Comparison of ENCODE assay signal across 10 cellular contexts in genomic region chr3:89851974-89852621, GRCh38.
A peak's percentile ranks its signal among the peaks of the same experiment; 100 is the strongest.
DNase-seq lines count a peak whose midpoint lies in the region; ATAC-seq and TF ChIP-seq lines count a peak whose summit lies in the region.
"Had no signal": no experiment of that assay in that cellular context is flagged by ENCODE, and none has a peak within 500 bp of the region (broad histone marks: within the 10 kb centered on the region; RNA-seq: fewer than 3 reads in every experiment).

No MANE protein-coding gene starts in this region.

- intact Hi-C loops in esophagus muscularis mucosa (cut with DNase I) = no loop called here

- H3K27me3 ChIP-seq in esophagus muscularis mucosa = no peaks in the 10 kb centered on the region

- no peak for ATAC-seq in HG03571 (IDR thresholded peaks at IDR 0.05; ENCODE audit: unreplicated experiment)

- no peak overlapping the region for H3K4me3 Mint-ChIP-seq in progenitor cell of endocrine pancreas (ENCODE audit: low read depth)
- no peak overlapping the region for H3K4me3 Mint-ChIP-seq in activated CD4-positive, alpha-beta memory T cell treated with anti-CD3 and anti-CD28 coated beads, Interleukin-2, amount 10 ng/mL, durations not matched to agents 7 days and 5 days
- H3K4me3 Mint-ChIP-seq: HFFc6 had no signal

- POLR2A ChIA-PET in activated CD4-positive, alpha-beta memory T cell treated with anti-CD3 and anti-CD28 coated beads, Interleukin-2, amount 10 ng/mL, durations not matched to agents 7 days and 5 days (lab: Charles Lee) = no interaction called here

- no peak overlapping the region for H3K27ac ChIP-seq in esophagus muscularis mucosa (replicated peaks in 1 of 4)
- H3K27ac ChIP-seq: parathyroid adenoma had no signal

- TF ChIP-seq EP300 in esophagus muscularis mucosa (IDR thresholded peaks at IDR 0.05) = no peak

- H3K4me3 ChIP-seq in esophagus muscularis mucosa = no peak overlapping the region

- H3K27me3 Mint-ChIP-seq in progenitor cell of endocrine pancreas = no peaks in the 10 kb centered on the region
- no peaks in the 10 kb centered on the region for H3K27me3 Mint-ChIP-seq in activated CD4-positive, alpha-beta memory T cell treated with anti-CD3 and anti-CD28 coated beads, Interleukin-2, amount 10 ng/mL, durations not matched to agents 7 days and 5 days

- H3K36me3 ChIP-seq in esophagus muscularis mucosa = no peaks in the 10 kb centered on the region

- H3K27ac Mint-ChIP-seq in progenitor cell of endocrine pancreas = no peak overlapping the region
- no peak overlapping the region for H3K27ac Mint-ChIP-seq in activated CD4-positive, alpha-beta memory T cell treated with anti-CD3 and anti-CD28 coated beads, Interleukin-2, amount 10 ng/mL, durations not matched to agents 7 days and 5 days
- H3K27ac Mint-ChIP-seq: HFFc6 had no signal

- H3K36me3 Mint-ChIP-seq in progenitor cell of endocrine pancreas (ENCODE audit: insufficient read depth) = no peaks in the 10 kb centered on the region
- H3K36me3 Mint-ChIP-seq in activated CD4-positive, alpha-beta memory T cell treated with anti-CD3 and anti-CD28 coated beads, Interleukin-2, amount 10 ng/mL, durations not matched to agents 7 days and 5 days (ENCODE audit: low read depth) = no peaks in the 10 kb centered on the region

- H3K9me3 Mint-ChIP-seq in progenitor cell of endocrine pancreas (ENCODE audit: low read depth) = no peaks in the 10 kb centered on the region
- peaks cover 12% of the 10 kb centered on the region for H3K9me3 Mint-ChIP-seq in activated CD4-positive, alpha-beta memory T cell treated with anti-CD3 and anti-CD28 coated beads, Interleukin-2, amount 10 ng/mL, durations not matched to agents 7 days and 5 days

- CTCF ChIA-PET in activated CD4-positive, alpha-beta memory T cell treated with anti-CD3 and anti-CD28 coated beads, Interleukin-2, amount 10 ng/mL, durations not matched to agents 7 days and 5 days (lab: Charles Lee) = no interaction called here

- H3K4me1 Mint-ChIP-seq in progenitor cell of endocrine pancreas (ENCODE audit: low read depth) = no peaks in the 10 kb centered on the region
- no peaks in the 10 kb centered on the region for H3K4me1 Mint-ChIP-seq in activated CD4-positive, alpha-beta memory T cell treated with anti-CD3 and anti-CD28 coated beads, Interleukin-2, amount 10 ng/mL, durations not matched to agents 7 days and 5 days

- no peak for TF ChIP-seq POLR2A in esophagus muscularis mucosa (IDR thresholded peaks at IDR 0.05; ENCODE audit: low read depth)

- no peaks in the 10 kb centered on the region for H3K4me1 ChIP-seq in esophagus muscularis mucosa
- H3K4me1 ChIP-seq: parathyroid adenoma had no signal

- TF ChIP-seq CTCF in esophagus muscularis mucosa (IDR thresholded peaks at IDR 0.05) (peak in 2 of 3 experiments; percentile 34 to 40), progenitor cell of endocrine pancreas (IDR thresholded peaks at IDR 0.05; ENCODE audit: unreplicated experiment) (peak; percentile 96)

- WGBS in esophagus muscularis mucosa = 38% methylated on average over 9 of the region's 9 CpGs

- DNase-seq in H4 (ENCODE audit: low spot score) (peak; percentile 51), NCI-H748 (lab: John Stamatoyannopoulos, UW; ENCODE audit: unreplicated experiment) (peak; percentile 93), esophagus muscularis mucosa (ENCODE audit: extremely low spot score) (no peak), progenitor cell of endocrine pancreas (ENCODE audit: low spot score, unreplicated experiment) (peak; percentile 67), CD1c-positive myeloid dendritic cell (ENCODE audit: extremely low spot score) (no peak)
- DNase-seq in stimulated activated CD4-positive, alpha-beta T cell treated with anti-CD3 and anti-CD28 coated beads, Interleukin-2, amount 100 ng/mL, for 48 hours = no peak
- DNase-seq in activated CD4-positive, alpha-beta memory T cell treated with anti-CD3 and anti-CD28 coated beads, Interleukin-2, amount 10 ng/mL, durations not matched to agents 7 days and 5 days = no peak
- DNase-seq: HFFc6 had no signal

- no peaks in the 10 kb centered on the region for H3K9me3 ChIP-seq in esophagus muscularis mucosa

Comparison
In these comparisons a context has a peak if more than half of its experiments do, and no peak if none do; other contexts are left out.
1. DNase-seq: peak in H4 (single experiment), NCI-H748 (single experiment) and progenitor cell of endocrine pancreas (single experiment); none in esophagus muscularis mucosa (single experiment), stimulated activated CD4-positive, alpha-beta T cell treated with anti-CD3 and anti-CD28 coated beads, Interleukin-2, amount 100 ng/mL, for 48 hours (0 of 2), CD1c-positive myeloid dendritic cell (single experiment) and activated CD4-positive, alpha-beta memory T cell treated with anti-CD3 and anti-CD28 coated beads, Interleukin-2, amount 10 ng/mL, durations not matched to agents 7 days and 5 days (single experiment).